In genomic region chr15:48178612-48178931, GRCh38 we compare ENCODE assay signal across 7 cellular contexts. TPM values are rescaled to one million over a fixed set of nuclear protein-coding genes. Genes with fewer than 3 reads are reported as not detected.
A peak's percentile ranks its signal among the peaks of the same experiment; 100 is the strongest.
DNase-seq lines count a peak whose midpoint lies in the region; ATAC-seq and TF ChIP-seq lines count a peak whose summit lies in the region.

No MANE protein-coding gene starts in this region.

- intact Hi-C loops in activated CD4-positive, alpha-beta memory T cell treated with anti-CD3 and anti-CD28 coated beads for 36 hours (cut with micrococcal nuclease): no loop called here
- intact Hi-C loops in Calu3 (cut with micrococcal nuclease; ENCODE audit: unreplicated experiment): no loop called here

- peak overlapping the region; percentile 82 for H3K9ac ChIP-seq in iPS-15b (ENCODE audit: low read depth, low read length)

- peak overlapping the region; percentile 74 for H3K4me3 ChIP-seq in H7 (ENCODE audit: insufficient read depth, low read depth, low read length)
- H3K4me3 ChIP-seq in iPS-15b (ENCODE audit: low read depth, low read length): peak overlapping the region; percentile 62

- no peaks in the 10 kb centered on the region for H3K9me3 ChIP-seq in iPS-15b (ENCODE audit: control insufficient read depth, insufficient read depth, low read length)

- no peaks in the 10 kb centered on the region for H3K9me3 Mint-ChIP-seq in activated CD4-positive, alpha-beta memory T cell treated with anti-CD3 and anti-CD28 coated beads for 36 hours
- no peaks in the 10 kb centered on the region for H3K9me3 Mint-ChIP-seq in stimulated activated memory B cell treated with anti-CD40 and anti-IgM and Interleukin-4, amounts not matched to agents 10 μg/mL and 1 μg/mL and 100 μg/mL, for 72 hours
- H3K9me3 Mint-ChIP-seq in Calu3 (ENCODE audit: low read depth, unreplicated experiment): no peaks in the 10 kb centered on the region

- DNase-seq in H7 (no peak), RWPE1 (ENCODE audit: low spot score) (no peak), Calu3 (no peak)
- DNase-seq in activated CD4-positive, alpha-beta memory T cell treated with anti-CD3 and anti-CD28 coated beads for 36 hours: no peak

- H3K4me3 Mint-ChIP-seq in activated CD4-positive, alpha-beta memory T cell treated with anti-CD3 and anti-CD28 coated beads for 36 hours: peak overlapping the region; percentile 45
- H3K4me3 Mint-ChIP-seq in stimulated activated memory B cell treated with anti-CD40 and anti-IgM and Interleukin-4, amounts not matched to agents 10 μg/mL and 1 μg/mL and 100 μg/mL, for 72 hours: peak overlapping the region; percentile 50
- no peak overlapping the region for H3K4me3 Mint-ChIP-seq in Calu3 (ENCODE audit: low read depth, unreplicated experiment)

- H3K4me1 ChIP-seq in iPS-15b (ENCODE audit: control insufficient read depth, insufficient read depth, low read length): peaks cover 6% of the 10 kb centered on the region

- no peaks in the 10 kb centered on the region for H3K36me3 ChIP-seq in H7 (replicated peaks; ENCODE audit: control insufficient read depth, insufficient read depth, low read length)
- no peaks in the 10 kb centered on the region for H3K36me3 ChIP-seq in iPS-15b (ENCODE audit: control insufficient read depth, insufficient read depth, low read length)

- no peak for TF ChIP-seq CTCF in RWPE1 (conservative IDR thresholded peaks at IDR 0.05; ENCODE audit: low read depth)
- no peak for TF ChIP-seq CTCF in Calu3 (IDR thresholded peaks at IDR 0.05; ENCODE audit: unreplicated experiment)

- H3K27me3 ChIP-seq in H7 (ENCODE audit: control insufficient read depth, insufficient read depth, low read length): no peaks in the 10 kb centered on the region
- H3K27me3 ChIP-seq in iPS-15b (ENCODE audit: control insufficient read depth, insufficient read depth, low read length): no peaks in the 10 kb centered on the region

- peaks cover 7% of the 10 kb centered on the region for H3K36me3 Mint-ChIP-seq in activated CD4-positive, alpha-beta memory T cell treated with anti-CD3 and anti-CD28 coated beads for 36 hours
- H3K36me3 Mint-ChIP-seq in stimulated activated memory B cell treated with anti-CD40 and anti-IgM and Interleukin-4, amounts not matched to agents 10 μg/mL and 1 μg/mL and 100 μg/mL, for 72 hours: peaks cover 10% of the 10 kb centered on the region
- peaks cover 7% of the 10 kb centered on the region for H3K36me3 Mint-ChIP-seq in Calu3 (ENCODE audit: insufficient read depth, unreplicated experiment)

- no peak overlapping the region for H3K27ac ChIP-seq in RWPE1

- ATAC-seq in stimulated activated memory B cell treated with anti-CD40 and anti-IgM and Interleukin-4, amounts not matched to agents 10 μg/mL and 1 μg/mL and 100 μg/mL, for 72 hours: no peak
- ATAC-seq in HG02970 (IDR thresholded peaks at IDR 0.05; ENCODE audit: low FRiP score, unreplicated experiment): no peak

- H3K27ac Mint-ChIP-seq in activated CD4-positive, alpha-beta memory T cell treated with anti-CD3 and anti-CD28 coated beads for 36 hours: no peak overlapping the region
- no peak overlapping the region for H3K27ac Mint-ChIP-seq in stimulated activated memory B cell treated with anti-CD40 and anti-IgM and Interleukin-4, amounts not matched to agents 10 μg/mL and 1 μg/mL and 100 μg/mL, for 72 hours
- H3K27ac Mint-ChIP-seq in Calu3 (ENCODE audit: unreplicated experiment): no peak overlapping the region

- CTCF ChIA-PET in activated CD4-positive, alpha-beta memory T cell treated with anti-CD3 and anti-CD28 coated beads for 36 hours (lab: Charles Lee): no interaction called here
- CTCF ChIA-PET in RWPE1 (lab: Yijun Ruan, JAX): interaction anchor here (0.5 kb wide), 1 partner anchor 963 kb away, joined by 3 read pairs; no protein-coding TSS in a partner anchor
- CTCF ChIA-PET in Calu3 (lab: Charles Lee): no interaction called here

- H3K4me1 Mint-ChIP-seq in activated CD4-positive, alpha-beta memory T cell treated with anti-CD3 and anti-CD28 coated beads for 36 hours (ENCODE audit: low read depth): peaks cover 22% of the 10 kb centered on the region
- peaks cover 30% of the 10 kb centered on the region for H3K4me1 Mint-ChIP-seq in stimulated activated memory B cell treated with anti-CD40 and anti-IgM and Interleukin-4, amounts not matched to agents 10 μg/mL and 1 μg/mL and 100 μg/mL, for 72 hours
- H3K4me1 Mint-ChIP-seq in Calu3 (ENCODE audit: low read depth, unreplicated experiment): no peaks in the 10 kb centered on the region

- peaks cover 6% of the 10 kb centered on the region for H3K27me3 Mint-ChIP-seq in activated CD4-positive, alpha-beta memory T cell treated with anti-CD3 and anti-CD28 coated beads for 36 hours
- H3K27me3 Mint-ChIP-seq in stimulated activated memory B cell treated with anti-CD40 and anti-IgM and Interleukin-4, amounts not matched to agents 10 μg/mL and 1 μg/mL and 100 μg/mL, for 72 hours: peaks cover 10% of the 10 kb centered on the region
- H3K27me3 Mint-ChIP-seq in Calu3 (ENCODE audit: unreplicated experiment): peaks cover under 1% of the 10 kb centered on the region

- BruUV-seq in Calu3 (replicated peaks; lab: Mats Ljungman, UMichigan): no TSS peak

- POLR2A ChIA-PET in activated CD4-positive, alpha-beta memory T cell treated with anti-CD3 and anti-CD28 coated beads for 36 hours (lab: Charles Lee): no interaction called here
- POLR2A ChIA-PET in RWPE1 (lab: Yijun Ruan, JAX; ENCODE audit: low non-redundant PET): no interaction called here

RNA-seq across cellular contexts. Expression of gene MYEF2, which starts 0.5 kb away (rescaled TPM):
- 15.0 and 30.3 TPM in 2 replicates for total RNA-seq in H7 (2014; rRNA removed; shearing (Covaris generic))
- 10 to 100 TPM; 21.9 to 24.7 TPM for total RNA-seq in activated CD4-positive, alpha-beta memory T cell treated with anti-CD3 and anti-CD28 coated beads for 36 hours
- 25.4 and 31.1 TPM in 2 replicates for total RNA-seq in Calu3 (2022)

RNA-seq across cellular contexts. Expression of gene CTXN2, which starts 12.9 kb away (rescaled TPM):
- 0.07 TPM in 1 of 2 replicates, not detected in the other for total RNA-seq in H7 (2014; rRNA removed; shearing (Covaris generic))
- not detected for total RNA-seq in activated CD4-positive, alpha-beta memory T cell treated with anti-CD3 and anti-CD28 coated beads for 36 hours
- not detected in 2 replicates for total RNA-seq in Calu3 (2022)

RNA-seq across cellular contexts. Expression of gene SLC12A1, which starts 27.5 kb away (rescaled TPM):
- 0.14 and 0.26 TPM in 2 replicates for total RNA-seq in H7 (2014; rRNA removed; shearing (Covaris generic))
- total RNA-seq in activated CD4-positive, alpha-beta memory T cell treated with anti-CD3 and anti-CD28 coated beads for 36 hours: not detected
- not detected in 2 replicates for total RNA-seq in Calu3 (2022)

RNA-seq across cellular contexts. Expression of gene SLC24A5, which starts 57.8 kb away (rescaled TPM):
- 0.07 and 0.11 TPM in 2 replicates for total RNA-seq in H7 (2014; rRNA removed; shearing (Covaris generic))
- not detected for total RNA-seq in activated CD4-positive, alpha-beta memory T cell treated with anti-CD3 and anti-CD28 coated beads for 36 hours
- not detected in 2 replicates for total RNA-seq in Calu3 (2022)
